ENCODE assay signal across 2 cellular contexts in genomic region chr1:151051356-151052009, GRCh38.
TF ChIP-seq lines count a peak whose summit lies in the region.

No MANE protein-coding gene starts in this region.

TF ChIP-seq in SK-N-SH, 30 proteins besides CTCF, POLR2A, EP300 and RAD21:
- TF ChIP-seq POLR2AphosphoS5 (IDR thresholded peaks at IDR 0.05; ENCODE audit: low read depth, low read length) (0 out of 2 replicates have a peak, but pooled peaks have one; percentile 22), GATA2 (CRISPR knock-in tag; IDR thresholded peaks at IDR 0.05) (no peak)

TF ChIP-seq in SK-N-SH treated with all-trans-retinoic acid at 6 μM for 48 hours, 23 proteins besides CTCF, POLR2A, EP300 and RAD21 (continued from another document):
- TF ChIP-seq BACH2 (CRISPR knock-in tag; IDR thresholded peaks at IDR 0.05; ENCODE audit: borderline replicate concordance) (no peak), TOX (CRISPR knock-in tag; IDR thresholded peaks at IDR 0.05; ENCODE audit: borderline replicate concordance) (no peak), ZNF70 (CRISPR knock-in tag; IDR thresholded peaks at IDR 0.05) (no peak), ESRRG (CRISPR knock-in tag; IDR thresholded peaks at IDR 0.05) (no peak), PATZ1 (CRISPR knock-in tag; IDR thresholded peaks at IDR 0.05; ENCODE audit: borderline replicate concordance) (no peak), SNAI2 (CRISPR knock-in tag; IDR thresholded peaks at IDR 0.05) (no peak), TCF4 (CRISPR knock-in tag; IDR thresholded peaks at IDR 0.05; ENCODE audit: borderline replicate concordance) (no peak), CREB5 (CRISPR knock-in tag; IDR thresholded peaks at IDR 0.05; ENCODE audit: low read depth) (no peak), ZNF8 (CRISPR knock-in tag; IDR thresholded peaks at IDR 0.05) (no peak), ZC3H10 (CRISPR knock-in tag; IDR thresholded peaks at IDR 0.05) (no peak), ZFP3 (CRISPR knock-in tag; IDR thresholded peaks at IDR 0.05) (no peak), ZNF565 (CRISPR knock-in tag; conservative IDR thresholded peaks at IDR 0.05; ENCODE audit: low read depth) (no peak), TSHZ2 (CRISPR knock-in tag; IDR thresholded peaks at IDR 0.05) (no peak), ARNTL (CRISPR knock-in tag; IDR thresholded peaks at IDR 0.05; ENCODE audit: borderline replicate concordance, low read depth) (no peak)
